Comparison of ENCODE assay signal across 1 cellular context in the genomic region with DNA sequence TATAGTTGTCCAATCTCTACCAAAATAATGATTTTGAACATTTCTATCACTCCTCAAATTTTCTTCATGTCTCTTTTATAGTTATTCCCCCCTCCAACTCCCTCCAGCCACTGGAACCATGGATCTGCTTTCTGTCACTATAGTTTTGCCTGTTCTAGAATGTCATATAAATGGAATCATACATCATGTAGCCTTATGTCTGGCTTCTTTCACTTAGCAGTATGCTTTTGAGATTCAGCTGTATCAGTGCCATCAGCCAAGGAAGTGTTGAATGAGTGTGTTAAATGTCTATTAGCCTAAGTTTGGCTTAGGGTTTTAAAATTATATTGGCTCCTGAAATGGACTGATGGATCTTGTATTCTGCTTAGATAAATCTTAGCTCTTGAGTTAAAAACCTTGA.
TF ChIP-seq lines count a peak whose summit lies in the region.

No MANE protein-coding gene starts in this region.

TF ChIP-seq in K562, 482 proteins besides CTCF, POLR2A, EP300 and RAD21:
- TF ChIP-seq POLR2H (tag; IDR thresholded peaks at IDR 0.05; ENCODE audit: low read depth) (no peak), ZNF644 (tag; IDR thresholded peaks at IDR 0.05; ENCODE audit: low read depth) (no peak), ZNF79 (CRISPR knock-in tag; IDR thresholded peaks at IDR 0.05; ENCODE audit: low read depth) (no peak), ZNF23 (CRISPR knock-in tag; IDR thresholded peaks at IDR 0.05) (no peak), XRCC3 (IDR thresholded peaks at IDR 0.05) (no peak), TAF15 (IDR thresholded peaks at IDR 0.05; ENCODE audit: low read depth, low read length) (no peak), ZNF239 (CRISPR knock-in tag; IDR thresholded peaks at IDR 0.05) (no peak), SMAD4 (CRISPR knock-in tag; conservative IDR thresholded peaks at IDR 0.05) (no peak), NELFE (IDR thresholded peaks at IDR 0.05; ENCODE audit: insufficient read depth, insufficient read length) (no peak), ZNF12 (CRISPR knock-in tag; IDR thresholded peaks at IDR 0.05) (no peak), PML (IDR thresholded peaks at IDR 0.05; ENCODE audit: low read length) (no peak), NFATC3 (IDR thresholded peaks at IDR 0.05) (no peak), KLF13 (tag; IDR thresholded peaks at IDR 0.05; ENCODE audit: borderline replicate concordance, low read depth) (no peak), ATF1 (CRISPR knock-in tag; IDR thresholded peaks at IDR 0.05) (no peak), ATF1 (tag; IDR thresholded peaks at IDR 0.05) (no peak), ZEB2 (IDR thresholded peaks at IDR 0.05) (no peak)
- TF ChIP-seq, protein P1, sequence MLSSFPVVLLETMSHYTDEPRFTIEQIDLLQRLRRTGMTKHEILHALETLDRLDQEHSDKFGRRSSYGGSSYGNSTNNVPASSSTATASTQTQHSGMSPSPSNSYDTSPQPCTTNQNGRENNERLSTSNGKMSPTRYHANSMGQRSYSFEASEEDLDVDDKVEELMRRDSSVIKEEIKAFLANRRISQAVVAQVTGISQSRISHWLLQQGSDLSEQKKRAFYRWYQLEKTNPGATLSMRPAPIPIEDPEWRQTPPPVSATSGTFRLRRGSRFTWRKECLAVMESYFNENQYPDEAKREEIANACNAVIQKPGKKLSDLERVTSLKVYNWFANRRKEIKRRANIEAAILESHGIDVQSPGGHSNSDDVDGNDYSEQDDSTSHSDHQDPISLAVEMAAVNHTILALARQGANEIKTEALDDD (IDR thresholded peaks at IDR 0.05) = no peak
- TF ChIP-seq, protein P2, sequence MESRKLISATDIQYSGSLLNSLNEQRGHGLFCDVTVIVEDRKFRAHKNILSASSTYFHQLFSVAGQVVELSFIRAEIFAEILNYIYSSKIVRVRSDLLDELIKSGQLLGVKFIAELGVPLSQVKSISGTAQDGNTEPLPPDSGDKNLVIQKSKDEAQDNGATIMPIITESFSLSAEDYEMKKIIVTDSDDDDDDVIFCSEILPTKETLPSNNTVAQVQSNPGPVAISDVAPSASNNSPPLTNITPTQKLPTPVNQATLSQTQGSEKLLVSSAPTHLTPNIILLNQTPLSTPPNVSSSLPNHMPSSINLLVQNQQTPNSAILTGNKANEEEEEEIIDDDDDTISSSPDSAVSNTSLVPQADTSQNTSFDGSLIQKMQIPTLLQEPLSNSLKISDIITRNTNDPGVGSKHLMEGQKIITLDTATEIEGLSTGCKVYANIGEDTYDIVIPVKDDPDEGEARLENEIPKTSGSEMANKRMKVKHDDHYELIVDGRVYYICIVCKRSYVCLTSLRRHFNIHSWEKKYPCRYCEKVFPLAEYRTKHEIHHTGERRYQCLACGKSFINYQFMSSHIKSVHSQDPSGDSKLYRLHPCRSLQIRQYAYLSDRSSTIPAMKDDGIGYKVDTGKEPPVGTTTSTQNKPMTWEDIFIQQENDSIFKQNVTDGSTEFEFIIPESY (CRISPR knock-in tag; IDR thresholded peaks at IDR 0.05) = no peak
- TF ChIP-seq, protein P3, sequence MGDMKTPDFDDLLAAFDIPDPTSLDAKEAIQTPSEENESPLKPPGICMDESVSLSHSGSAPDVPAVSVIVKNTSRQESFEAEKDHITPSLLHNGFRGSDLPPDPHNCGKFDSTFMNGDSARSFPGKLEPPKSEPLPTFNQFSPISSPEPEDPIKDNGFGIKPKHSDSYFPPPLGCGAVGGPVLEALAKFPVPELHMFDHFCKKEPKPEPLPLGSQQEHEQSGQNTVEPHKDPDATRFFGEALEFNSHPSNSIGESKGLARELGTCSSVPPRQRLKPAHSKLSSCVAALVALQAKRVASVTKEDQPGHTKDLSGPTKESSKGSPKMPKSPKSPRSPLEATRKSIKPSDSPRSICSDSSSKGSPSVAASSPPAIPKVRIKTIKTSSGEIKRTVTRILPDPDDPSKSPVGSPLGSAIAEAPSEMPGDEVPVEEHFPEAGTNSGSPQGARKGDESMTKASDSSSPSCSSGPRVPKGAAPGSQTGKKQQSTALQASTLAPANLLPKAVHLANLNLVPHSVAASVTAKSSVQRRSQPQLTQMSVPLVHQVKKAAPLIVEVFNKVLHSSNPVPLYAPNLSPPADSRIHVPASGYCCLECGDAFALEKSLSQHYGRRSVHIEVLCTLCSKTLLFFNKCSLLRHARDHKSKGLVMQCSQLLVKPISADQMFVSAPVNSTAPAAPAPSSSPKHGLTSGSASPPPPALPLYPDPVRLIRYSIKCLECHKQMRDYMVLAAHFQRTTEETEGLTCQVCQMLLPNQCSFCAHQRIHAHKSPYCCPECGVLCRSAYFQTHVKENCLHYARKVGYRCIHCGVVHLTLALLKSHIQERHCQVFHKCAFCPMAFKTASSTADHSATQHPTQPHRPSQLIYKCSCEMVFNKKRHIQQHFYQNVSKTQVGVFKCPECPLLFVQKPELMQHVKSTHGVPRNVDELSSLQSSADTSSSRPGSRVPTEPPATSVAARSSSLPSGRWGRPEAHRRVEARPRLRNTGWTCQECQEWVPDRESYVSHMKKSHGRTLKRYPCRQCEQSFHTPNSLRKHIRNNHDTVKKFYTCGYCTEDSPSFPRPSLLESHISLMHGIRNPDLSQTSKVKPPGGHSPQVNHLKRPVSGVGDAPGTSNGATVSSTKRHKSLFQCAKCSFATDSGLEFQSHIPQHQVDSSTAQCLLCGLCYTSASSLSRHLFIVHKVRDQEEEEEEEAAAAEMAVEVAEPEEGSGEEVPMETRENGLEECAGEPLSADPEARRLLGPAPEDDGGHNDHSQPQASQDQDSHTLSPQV (IDR thresholded peaks at IDR 0.05) = no peak
- TF ChIP-seq, protein P4, sequence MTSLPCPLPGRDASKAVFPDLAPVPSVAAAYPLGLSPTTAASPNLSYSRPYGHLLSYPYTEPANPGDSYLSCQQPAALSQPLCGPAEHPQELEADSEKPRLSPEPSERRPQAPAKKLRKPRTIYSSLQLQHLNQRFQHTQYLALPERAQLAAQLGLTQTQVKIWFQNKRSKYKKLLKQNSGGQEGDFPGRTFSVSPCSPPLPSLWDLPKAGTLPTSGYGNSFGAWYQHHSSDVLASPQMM (CRISPR knock-in tag; IDR thresholded peaks at IDR 0.05) = no peak
